In the genomic region with DNA sequence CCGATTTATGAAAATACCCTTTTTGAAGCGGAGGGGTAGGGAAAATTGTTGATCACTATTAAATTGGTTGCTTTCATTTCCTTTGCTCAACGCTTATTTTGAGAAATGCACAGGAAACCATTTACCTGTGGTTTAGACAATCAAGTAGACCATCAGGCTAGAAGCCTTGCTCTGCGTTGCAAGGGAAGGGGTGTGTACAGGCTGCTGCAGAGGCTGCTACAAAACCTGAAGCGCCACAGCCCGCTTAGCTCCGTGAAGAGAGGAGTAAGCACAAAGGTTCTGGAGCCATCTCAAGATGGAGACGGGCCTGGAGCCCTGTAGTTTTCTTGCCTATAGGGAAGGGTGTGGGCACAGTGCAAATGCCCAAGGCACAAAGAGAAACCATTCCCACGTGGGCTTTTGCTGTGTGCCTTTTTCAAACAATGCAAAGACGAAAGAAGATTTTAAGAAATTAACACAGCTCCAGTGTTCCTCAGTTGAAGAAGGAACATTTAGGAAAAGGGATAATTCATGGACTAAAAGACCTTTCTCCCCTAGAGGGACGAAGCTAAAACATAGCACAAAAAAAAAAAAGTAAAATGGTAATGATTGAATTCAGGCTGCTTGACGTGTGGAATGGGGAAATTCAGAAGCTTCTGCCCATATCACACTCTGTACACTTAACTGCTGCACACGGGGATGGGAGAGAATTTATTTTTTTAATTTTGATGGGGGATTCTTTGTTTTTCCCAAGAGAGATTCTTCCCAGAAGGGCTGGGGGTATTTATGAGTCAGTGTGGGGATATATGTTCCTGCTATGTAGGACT, we compare ENCODE assay signal across 8 cellular contexts. TPM values are rescaled to one million over a fixed set of nuclear protein-coding genes. Genes with fewer than 3 reads are reported as not detected.
A peak's percentile ranks its signal among the peaks of the same experiment; 100 is the strongest.
DNase-seq lines count a peak whose midpoint lies in the region; ATAC-seq, FAIRE-seq and TF ChIP-seq lines count a peak whose summit lies in the region.

No MANE protein-coding gene starts in this region.

- H3K9me3 Mint-ChIP-seq in activated naive CD4-positive, alpha-beta T cell treated with anti-CD3 and anti-CD28 coated beads, Interleukin-2, amount 10 ng/mL, durations not matched to agents 7 days and 5 days, result no peaks in the 10 kb centered on the region

- H3K4me1 ChIP-seq in psoas muscle, result no peaks in the 10 kb centered on the region

- TF ChIP-seq CTCF in psoas muscle (IDR thresholded peaks at IDR 0.05), result no peak

- H3K36me3 Mint-ChIP-seq in activated naive CD4-positive, alpha-beta T cell treated with anti-CD3 and anti-CD28 coated beads, Interleukin-2, amount 10 ng/mL, durations not matched to agents 7 days and 5 days, result peaks cover 45% of the 10 kb centered on the region

- peak overlapping the region; percentile 99 for H3K27ac Mint-ChIP-seq in activated naive CD4-positive, alpha-beta T cell treated with anti-CD3 and anti-CD28 coated beads, Interleukin-2, amount 10 ng/mL, durations not matched to agents 7 days and 5 days

- peak; percentile 75 for DNase-seq in A172 (ENCODE audit: low spot score)
- peak; percentile 58 for DNase-seq in RCC 7860 (ENCODE audit: low spot score)
- DNase-seq in activated naive CD4-positive, alpha-beta T cell treated with anti-CD3 and anti-CD28 coated beads, Interleukin-2, amount 10 ng/mL, durations not matched to agents 7 days and 5 days, result peak; percentile 81
- DNase-seq in head of caudate nucleus, result peak in 30 of 42 donors; percentile 14 to 69 (median 40)
- DNase-seq in psoas muscle, result peak in 1 of 2 donors; percentile 59
- no peak for DNase-seq in GOT3 (lab: John Stamatoyannopoulos, UW)

- H3K4me3 ChIP-seq in psoas muscle, result peak overlapping the region; percentile 73

- H3K9me3 ChIP-seq in psoas muscle, result no peaks in the 10 kb centered on the region

- FAIRE-seq in RCC 7860 (lab: Jason Lieb, UNC), result no peak

- no peaks in the 10 kb centered on the region for H3K36me3 ChIP-seq in psoas muscle (ENCODE audit: insufficient read depth in 1 of 2, low read depth in 1 of 2)

- ATAC-seq in GM18858 (IDR thresholded peaks at IDR 0.05; ENCODE audit: unreplicated experiment) (peak; percentile 46), HG03135 (IDR thresholded peaks at IDR 0.05; ENCODE audit: unreplicated experiment) (peak; percentile 57), psoas muscle (peak in 1 of 4 donors; percentile 34)

- H3K27me3 Mint-ChIP-seq in activated naive CD4-positive, alpha-beta T cell treated with anti-CD3 and anti-CD28 coated beads, Interleukin-2, amount 10 ng/mL, durations not matched to agents 7 days and 5 days, result peaks cover 14% of the 10 kb centered on the region

- H3K27ac ChIP-seq in psoas muscle, result peak overlapping the region; percentile 42

- intact Hi-C loops in head of caudate nucleus (cut with DNase I) (loop anchor here (10.0 kb wide), 2 partner anchors 116 to 506 kb away; no protein-coding TSS in a partner anchor), psoas muscle (cut with DNase I) (no loop called here)

- H3K4me3 Mint-ChIP-seq in activated naive CD4-positive, alpha-beta T cell treated with anti-CD3 and anti-CD28 coated beads, Interleukin-2, amount 10 ng/mL, durations not matched to agents 7 days and 5 days, result peak overlapping the region; percentile 97

- peaks cover 0 to 54% (median 0%) of the 10 kb centered on the region in 3 donors for H3K27me3 ChIP-seq in psoas muscle (ENCODE audit: insufficient read depth in 3 of 3, low read length in 2 of 3)

- WGBS in psoas muscle, 3 donors, result 41 to 53% (median 51%) methylated on average over 13 of the region's 13 CpGs

- CTCF ChIA-PET in activated naive CD4-positive, alpha-beta T cell treated with anti-CD3 and anti-CD28 coated beads, Interleukin-2, amount 10 ng/mL, durations not matched to agents 7 days and 5 days (lab: Charles Lee), result interaction anchor here (0.6 to 3.4 kb wide), 11 partner anchors 20 to 161 kb away, joined by 3 to 20 read pairs (median 4); no protein-coding TSS in a partner anchor

- peaks cover 44% of the 10 kb centered on the region for H3K4me1 Mint-ChIP-seq in activated naive CD4-positive, alpha-beta T cell treated with anti-CD3 and anti-CD28 coated beads, Interleukin-2, amount 10 ng/mL, durations not matched to agents 7 days and 5 days

RNA-seq across cellular contexts. Expression of a gene that starts 3.5 kb away (rescaled TPM):
- total RNA-seq in A172 (2014; rRNA removed; shearing (Covaris generic)), result 16,491 and 16,946 TPM in 2 replicates
- 100 to 1,000 TPM; 382 to 731 (median 461) TPM for total RNA-seq in psoas muscle
- 1,000 to 10,000 TPM in 1 of 3 donors, 100 to 1,000 TPM in 2; 534 to 1,148 (median 724) TPM for polyA plus RNA-seq in psoas muscle

Comparison
In these comparisons a context has a peak if more than half of its experiments do, and no peak if none do; other contexts are left out.
1. RNA of a gene that starts 3.5 kb away (total RNA-seq): 16,491 to 16,946 TPM in A172; 382 to 731 TPM in psoas muscle; every median in the first group is over 10 times any median in the second.